20 cellular contexts compared by ENCODE assay signal in genomic region chr5:160565376-160565775, GRCh38.
DNase-seq lines count a peak whose midpoint lies in the region; ATAC-seq and TF ChIP-seq lines count a peak whose summit lies in the region.
"Had no signal": no experiment of that assay in that cellular context is flagged by ENCODE, and none has a peak within 500 bp of the region (broad histone marks: within the 10 kb centered on the region; RNA-seq: fewer than 3 reads in every experiment).

No MANE protein-coding gene starts in this region.

- no peak overlapping the region for H4K8ac ChIP-seq in mesendoderm (ENCODE audit: low read depth, low read length)

- no peak overlapping the region for H3K27ac Mint-ChIP-seq in WTC11
- H3K27ac Mint-ChIP-seq: B cell; T-helper 1 cell treated with Interleukin-12 subunit alpha and Interleukin-12 subunit beta and Interleukin-4 antibody, amounts not matched to agents 30 μg/mL and 1 μg/mL, for 36 hours had no signal

- no peak overlapping the region for H3K4me2 ChIP-seq in mesendoderm (ENCODE audit: low read length)

- H3K4me1 ChIP-seq in mesendoderm (ENCODE audit: control insufficient read depth, low read depth, low read length): no peaks in the 10 kb centered on the region

- no peak overlapping the region for H3K27ac ChIP-seq in mesendoderm (ENCODE audit: low read depth, low read length)
- H3K27ac ChIP-seq: RWPE1 had no signal

- H3K18ac ChIP-seq in mesendoderm (ENCODE audit: low read length): no peak overlapping the region

- H2BK120ac ChIP-seq in mesendoderm (ENCODE audit: low read depth, low read length): no peak overlapping the region

- H3K9me3 Mint-ChIP-seq in WTC11: no peaks in the 10 kb centered on the region
- H3K9me3 Mint-ChIP-seq: T-helper 1 cell treated with Interleukin-12 subunit alpha and Interleukin-12 subunit beta and Interleukin-4 antibody, amounts not matched to agents 30 μg/mL and 1 μg/mL, for 36 hours had no signal

- H3K27me3 ChIP-seq in mesendoderm (ENCODE audit: insufficient read depth, low read length, poor library complexity): no peaks in the 10 kb centered on the region
- H3K27me3 ChIP-seq: MG63 had no signal

- H3K23ac ChIP-seq in mesendoderm (ENCODE audit: low read length): no peak overlapping the region

- CTCF ChIA-PET in WTC11 (lab: Charles Lee): no interaction called here

- no peak overlapping the region for H2AK5ac ChIP-seq in mesendoderm (ENCODE audit: low read length)

- H4K5ac ChIP-seq in mesendoderm (ENCODE audit: low read length): no peak overlapping the region

- POLR2A ChIA-PET in WTC11 (lab: Charles Lee): no interaction called here

- H3K9ac ChIP-seq in mesendoderm (ENCODE audit: low read length): no peak overlapping the region

- ATAC-seq in WTC11: 0 out of 2 replicates have a peak, but pooled peaks have one; percentile 22
- ATAC-seq in GM21723 (IDR thresholded peaks at IDR 0.05; ENCODE audit: unreplicated experiment): no peak
- no peak for ATAC-seq in HG03196 (IDR thresholded peaks at IDR 0.05; ENCODE audit: unreplicated experiment)
- ATAC-seq: GM12878, PC-3 had no signal

- H3K79me2 ChIP-seq in mesendoderm (ENCODE audit: control insufficient read depth, insufficient read depth, low read length): no peaks in the 10 kb centered on the region

- WGBS in mesendoderm (ENCODE audit: extremely low coverage, insufficient coverage, low lambda C conversion rate): no CpG with 5 or more reads among the region's 8 CpGs

- H3K27me3 Mint-ChIP-seq in WTC11 (ENCODE audit: low read depth): no peaks in the 10 kb centered on the region
- H3K27me3 Mint-ChIP-seq: B cell had no signal

- H2BK5ac ChIP-seq in mesendoderm (ENCODE audit: low read length): no peak overlapping the region

- no peak overlapping the region for H3K4me3 Mint-ChIP-seq in WTC11
- H3K4me3 Mint-ChIP-seq: B cell; T-helper 1 cell treated with Interleukin-12 subunit alpha and Interleukin-12 subunit beta and Interleukin-4 antibody, amounts not matched to agents 30 μg/mL and 1 μg/mL, for 36 hours had no signal

- H3K4me1 Mint-ChIP-seq in WTC11: no peaks in the 10 kb centered on the region
- H3K4me1 Mint-ChIP-seq: B cell had no signal

- no peaks in the 10 kb centered on the region for H3K79me1 ChIP-seq in mesendoderm (ENCODE audit: low read length)

- no peaks in the 10 kb centered on the region for H3K36me3 ChIP-seq in mesendoderm (ENCODE audit: control insufficient read depth, insufficient read depth, low read length)
- H3K36me3 ChIP-seq: MG63 had no signal

- H3K4ac ChIP-seq in mesendoderm (ENCODE audit: low read depth, low read length): no peak overlapping the region

- TF ChIP-seq CTCF in WTC11 (IDR thresholded peaks at IDR 0.05): no peak

- H3K36me3 Mint-ChIP-seq in WTC11: no peaks in the 10 kb centered on the region

- DNase-seq in DMS53 treated with DMSO at 0.1 percent for 48 hours (lab: John Stamatoyannopoulos, UW; ENCODE audit: unreplicated experiment): peak; percentile 34
- DNase-seq in HT1080 (ENCODE audit: low read depth): peak; percentile 49
- DNase-seq in WTC11 (ENCODE audit: low spot score): no peak
- peak; percentile 59 for DNase-seq in mesendoderm
- DNase-seq in dermis blood vessel endothelial cell: no peak
- no peak for DNase-seq in cortex of kidney (lab: John Stamatoyannopoulos, UW)
- DNase-seq: IMR-90, MG63, NCI-H1092, NCI-H2081 treated with DMSO at 0.1 percent for 48 hours, NCI-H2227 treated with DMSO at 0.1 percent for 48 hours, NCI-H510A treated with DMSO at 0.1 percent for 48 hours, NCI-H82, PC-3 had no signal

- no peak overlapping the region for H2BK15ac ChIP-seq in mesendoderm (replicated peaks; ENCODE audit: low read depth)

- H3K4me3 ChIP-seq in mesendoderm (ENCODE audit: low read length): no peak overlapping the region
- H3K4me3 ChIP-seq: GM12878, MG63 had no signal

- H3K56ac ChIP-seq in mesendoderm (ENCODE audit: low read length): no peak overlapping the region

TF ChIP-seq in WTC11, 78 proteins besides CTCF, POLR2A, EP300 and RAD21 (continues in another document):
- TF ChIP-seq SMAD3 (CRISPR knock-in tag; IDR thresholded peaks at IDR 0.05; ENCODE audit: borderline replicate concordance) (no peak), GTF2I (CRISPR knock-in tag; conservative IDR thresholded peaks at IDR 0.05) (no peak), ZNF512 (CRISPR knock-in tag; IDR thresholded peaks at IDR 0.05; ENCODE audit: borderline replicate concordance) (no peak), JUN (CRISPR knock-in tag; IDR thresholded peaks at IDR 0.05) (no peak), ZNF263 (CRISPR knock-in tag; IDR thresholded peaks at IDR 0.05; ENCODE audit: low read depth) (no peak), CREM (CRISPR knock-in tag; IDR thresholded peaks at IDR 0.05) (no peak), ZNF121 (CRISPR knock-in tag; IDR thresholded peaks at IDR 0.05) (no peak), PRRX2 (CRISPR knock-in tag; IDR thresholded peaks at IDR 0.05) (no peak), ZSCAN18 (CRISPR knock-in tag; IDR thresholded peaks at IDR 0.05) (no peak)
- TF ChIP-seq, protein P1, sequence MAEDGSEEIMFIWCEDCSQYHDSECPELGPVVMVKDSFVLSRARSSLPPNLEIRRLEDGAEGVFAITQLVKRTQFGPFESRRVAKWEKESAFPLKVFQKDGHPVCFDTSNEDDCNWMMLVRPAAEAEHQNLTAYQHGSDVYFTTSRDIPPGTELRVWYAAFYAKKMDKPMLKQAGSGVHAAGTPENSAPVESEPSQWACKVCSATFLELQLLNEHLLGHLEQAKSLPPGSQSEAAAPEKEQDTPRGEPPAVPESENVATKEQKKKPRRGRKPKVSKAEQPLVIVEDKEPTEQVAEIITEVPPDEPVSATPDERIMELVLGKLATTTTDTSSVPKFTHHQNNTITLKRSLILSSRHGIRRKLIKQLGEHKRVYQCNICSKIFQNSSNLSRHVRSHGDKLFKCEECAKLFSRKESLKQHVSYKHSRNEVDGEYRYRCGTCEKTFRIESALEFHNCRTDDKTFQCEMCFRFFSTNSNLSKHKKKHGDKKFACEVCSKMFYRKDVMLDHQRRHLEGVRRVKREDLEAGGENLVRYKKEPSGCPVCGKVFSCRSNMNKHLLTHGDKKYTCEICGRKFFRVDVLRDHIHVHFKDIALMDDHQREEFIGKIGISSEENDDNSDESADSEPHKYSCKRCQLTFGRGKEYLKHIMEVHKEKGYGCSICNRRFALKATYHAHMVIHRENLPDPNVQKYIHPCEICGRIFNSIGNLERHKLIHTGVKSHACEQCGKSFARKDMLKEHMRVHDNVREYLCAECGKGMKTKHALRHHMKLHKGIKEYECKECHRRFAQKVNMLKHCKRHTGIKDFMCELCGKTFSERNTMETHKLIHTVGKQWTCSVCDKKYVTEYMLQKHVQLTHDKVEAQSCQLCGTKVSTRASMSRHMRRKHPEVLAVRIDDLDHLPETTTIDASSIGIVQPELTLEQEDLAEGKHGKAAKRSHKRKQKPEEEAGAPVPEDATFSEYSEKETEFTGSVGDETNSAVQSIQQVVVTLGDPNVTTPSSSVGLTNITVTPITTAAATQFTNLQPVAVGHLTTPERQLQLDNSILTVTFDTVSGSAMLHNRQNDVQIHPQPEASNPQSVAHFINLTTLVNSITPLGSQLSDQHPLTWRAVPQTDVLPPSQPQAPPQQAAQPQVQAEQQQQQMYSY (CRISPR knock-in tag; IDR thresholded peaks at IDR 0.05): no peak
- TF ChIP-seq, protein P2, sequence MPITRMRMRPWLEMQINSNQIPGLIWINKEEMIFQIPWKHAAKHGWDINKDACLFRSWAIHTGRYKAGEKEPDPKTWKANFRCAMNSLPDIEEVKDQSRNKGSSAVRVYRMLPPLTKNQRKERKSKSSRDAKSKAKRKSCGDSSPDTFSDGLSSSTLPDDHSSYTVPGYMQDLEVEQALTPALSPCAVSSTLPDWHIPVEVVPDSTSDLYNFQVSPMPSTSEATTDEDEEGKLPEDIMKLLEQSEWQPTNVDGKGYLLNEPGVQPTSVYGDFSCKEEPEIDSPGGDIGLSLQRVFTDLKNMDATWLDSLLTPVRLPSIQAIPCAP (CRISPR knock-in tag; IDR thresholded peaks at IDR 0.05): no peak
- TF ChIP-seq, protein P3, sequence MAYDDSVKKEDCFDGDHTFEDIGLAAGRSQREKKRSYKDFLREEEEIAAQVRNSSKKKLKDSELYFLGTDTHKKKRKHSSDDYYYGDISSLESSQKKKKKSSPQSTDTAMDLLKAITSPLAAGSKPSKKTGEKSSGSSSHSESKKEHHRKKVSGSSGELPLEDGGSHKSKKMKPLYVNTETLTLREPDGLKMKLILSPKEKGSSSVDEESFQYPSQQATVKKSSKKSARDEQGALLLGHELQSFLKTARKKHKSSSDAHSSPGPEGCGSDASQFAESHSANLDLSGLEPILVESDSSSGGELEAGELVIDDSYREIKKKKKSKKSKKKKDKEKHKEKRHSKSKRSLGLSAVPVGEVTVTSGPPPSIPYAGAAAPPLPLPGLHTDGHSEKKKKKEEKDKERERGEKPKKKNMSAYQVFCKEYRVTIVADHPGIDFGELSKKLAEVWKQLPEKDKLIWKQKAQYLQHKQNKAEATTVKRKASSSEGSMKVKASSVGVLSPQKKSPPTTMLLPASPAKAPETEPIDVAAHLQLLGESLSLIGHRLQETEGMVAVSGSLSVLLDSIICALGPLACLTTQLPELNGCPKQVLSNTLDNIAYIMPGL (CRISPR knock-in tag; IDR thresholded peaks at IDR 0.05): no peak

Comparison
In these comparisons a context has a peak if more than half of its experiments do, and no peak if none do; other contexts are left out.
1. DNase-seq: peak in DMS53 treated with DMSO at 0.1 percent for 48 hours (single experiment), HT1080 (single experiment) and mesendoderm (single experiment); none in WTC11 (single experiment), dermis blood vessel endothelial cell (single experiment) and cortex of kidney (single experiment).